16 cellular contexts compared by ENCODE assay signal in the genomic region with DNA sequence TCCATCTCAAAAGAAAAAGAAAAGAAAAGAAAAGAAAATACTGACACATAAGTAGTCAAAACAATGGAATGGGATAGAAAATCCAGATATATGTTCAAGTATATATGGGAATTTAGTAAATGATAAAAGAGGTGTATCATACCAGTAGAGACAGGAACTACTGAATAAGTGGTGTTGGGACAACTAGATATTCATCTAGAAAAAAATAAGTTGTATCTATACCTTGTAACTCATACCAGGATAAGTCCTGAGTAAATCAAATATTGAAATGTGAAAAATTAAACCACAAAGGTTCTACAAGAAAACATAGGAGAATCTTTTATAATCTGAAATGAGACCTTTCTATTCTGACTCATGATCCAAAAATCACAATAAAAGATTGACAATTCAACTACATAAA. TPM values are rescaled to one million over a fixed set of nuclear protein-coding genes. Genes with fewer than 3 reads are reported as not detected.
DNase-seq lines count a peak whose midpoint lies in the region; ATAC-seq and TF ChIP-seq lines count a peak whose summit lies in the region.
"Had no signal": no experiment of that assay in that cellular context is flagged by ENCODE, and none has a peak within 500 bp of the region (broad histone marks: within the 10 kb centered on the region; RNA-seq: fewer than 3 reads in every experiment).

No MANE protein-coding gene starts in this region.

- DNase-seq in activated T-cell treated with anti-CD3 and anti-CD28 coated beads, Interleukin-2, amount 50 U/mL, for 72 hours: no peak
- DNase-seq in activated T-cell treated with anti-CD3 and anti-CD28 coated beads, Interleukin-2, amount 50 U/mL, for 48 hours: no peak
- DNase-seq in PC-3 (peak; percentile 36), HT-29 (ENCODE audit: low spot score) (no peak), germinal center (ENCODE audit: low spot score) (no peak)
- DNase-seq: ACHN; BE2C; C1 segment of cervical spinal cord; Caco-2; CD4-positive, alpha-beta T cell; HCEC 1CT had no signal

- no peaks in the 10 kb centered on the region for H3K9me3 Mint-ChIP-seq in activated T-cell treated with anti-CD3 and anti-CD28 coated beads, Interleukin-2, amount 50 U/mL, for 72 hours
- H3K9me3 Mint-ChIP-seq in dendritic cell treated with granulocyte-macrophage colony-stimulating factor and Interleukin-4, amounts not matched to agents 40 ng/mL and 50 ng/mL, for 4 days: no peaks in the 10 kb centered on the region
- H3K9me3 Mint-ChIP-seq in stimulated activated memory B cell treated with anti-CD40 and anti-IgM and Interleukin-4, amounts not matched to agents 10 μg/mL and 1 μg/mL and 100 μg/mL, for 72 hours: no peaks in the 10 kb centered on the region
- H3K9me3 Mint-ChIP-seq: CD4-positive, alpha-beta T cell; IgD-negative memory B cell had no signal

- H3K4me1 Mint-ChIP-seq in activated T-cell treated with anti-CD3 and anti-CD28 coated beads, Interleukin-2, amount 50 U/mL, for 72 hours (ENCODE audit: low read depth): peaks cover 40% of the 10 kb centered on the region
- H3K4me1 Mint-ChIP-seq in dendritic cell treated with granulocyte-macrophage colony-stimulating factor and Interleukin-4, amounts not matched to agents 40 ng/mL and 50 ng/mL, for 4 days (ENCODE audit: low read depth): peaks cover 79% of the 10 kb centered on the region
- peaks cover 45% of the 10 kb centered on the region for H3K4me1 Mint-ChIP-seq in stimulated activated memory B cell treated with anti-CD40 and anti-IgM and Interleukin-4, amounts not matched to agents 10 μg/mL and 1 μg/mL and 100 μg/mL, for 72 hours

- H3K36me3 Mint-ChIP-seq in activated T-cell treated with anti-CD3 and anti-CD28 coated beads, Interleukin-2, amount 50 U/mL, for 72 hours (ENCODE audit: insufficient read depth in 2 of 2): peaks cover 0 to 2% of the 10 kb centered on the region in 2 donors
- H3K36me3 Mint-ChIP-seq in dendritic cell treated with granulocyte-macrophage colony-stimulating factor and Interleukin-4, amounts not matched to agents 40 ng/mL and 50 ng/mL, for 4 days (ENCODE audit: low read depth): peaks cover 74% of the 10 kb centered on the region
- H3K36me3 Mint-ChIP-seq in stimulated activated memory B cell treated with anti-CD40 and anti-IgM and Interleukin-4, amounts not matched to agents 10 μg/mL and 1 μg/mL and 100 μg/mL, for 72 hours: peaks cover 5% of the 10 kb centered on the region
- H3K36me3 Mint-ChIP-seq: IgD-negative memory B cell had no signal

- CTCF ChIA-PET in PC-3 (lab: Charles Lee): no interaction called here

- H3K27ac ChIP-seq in PC-3 (ENCODE audit: low read length): peak overlapping the region; percentile 80

- ATAC-seq in activated T-cell treated with anti-CD3 and anti-CD28 coated beads, Interleukin-2, amount 50 U/mL, for 72 hours (replicated peaks in 1 of 2): peak; percentile 70 to 82
- ATAC-seq in PC-3: peak; percentile 82
- ATAC-seq in stimulated activated memory B cell treated with anti-CD40 and anti-IgM and Interleukin-4, amounts not matched to agents 10 μg/mL and 1 μg/mL and 100 μg/mL, for 72 hours: no peak
- ATAC-seq: GM23338, HepG2 had no signal

- intact Hi-C loops in PC-3 (cut with micrococcal nuclease): loop anchor here (10.0 kb wide), 2 partner anchors 54 to 256 kb away; a partner anchor contains a TSS
- intact Hi-C loops in dendritic cell treated with granulocyte-macrophage colony-stimulating factor and Interleukin-4, amounts not matched to agents 40 ng/mL and 50 ng/mL, for 4 days (cut with micrococcal nuclease): no loop called here

- POLR2A ChIA-PET in PC-3 (lab: Charles Lee; ENCODE audit: unreplicated experiment): no interaction called here

- peak overlapping the region; percentile 31 for H3K27ac Mint-ChIP-seq in activated T-cell treated with anti-CD3 and anti-CD28 coated beads, Interleukin-2, amount 50 U/mL, for 72 hours
- H3K27ac Mint-ChIP-seq in dendritic cell treated with granulocyte-macrophage colony-stimulating factor and Interleukin-4, amounts not matched to agents 40 ng/mL and 50 ng/mL, for 4 days: peak overlapping the region; percentile 73
- peak overlapping the region; percentile 69 for H3K27ac Mint-ChIP-seq in stimulated activated memory B cell treated with anti-CD40 and anti-IgM and Interleukin-4, amounts not matched to agents 10 μg/mL and 1 μg/mL and 100 μg/mL, for 72 hours
- H3K27ac Mint-ChIP-seq: CD4-positive, alpha-beta T cell; GM23338 had no signal

- H3K4me1 ChIP-seq in PC-3 (ENCODE audit: insufficient read depth, low read length): peaks cover 17% of the 10 kb centered on the region
- H3K4me1 ChIP-seq: BE2C had no signal

- H4K20me1 ChIP-seq in PC-3 (ENCODE audit: low read length): no peaks in the 10 kb centered on the region

- H3K9ac ChIP-seq in PC-3 (ENCODE audit: low read length): peak overlapping the region; percentile 21; the same call in 1 of the 2 replicates

- H3K36me3 ChIP-seq in PC-3 (ENCODE audit: low read depth, low read length): no peaks in the 10 kb centered on the region
- H3K36me3 ChIP-seq: BE2C had no signal

- no peak overlapping the region; the same call in 1 of the 2 replicates for H3K4me3 ChIP-seq in PC-3 (ENCODE audit: low read length)
- H3K4me3 ChIP-seq: GM23338 had no signal

- H3F3A ChIP-seq in PC-3 (ENCODE audit: low read length, unreplicated experiment): no peaks in the 10 kb centered on the region

- BruUV-seq in PC-3 (replicated peaks; lab: Mats Ljungman, UMichigan): TSS peak; percentile 58

- H3K79me2 ChIP-seq in PC-3 (ENCODE audit: low read length): peaks cover 5% of the 10 kb centered on the region; the same call in 1 of the 2 replicates

- no peak for TF ChIP-seq CTCF in PC-3 (conservative IDR thresholded peaks at IDR 0.05; ENCODE audit: low read depth, low read length)

- no peaks in the 10 kb centered on the region for H3K27me3 Mint-ChIP-seq in activated T-cell treated with anti-CD3 and anti-CD28 coated beads, Interleukin-2, amount 50 U/mL, for 72 hours (ENCODE audit: low read depth)
- no peaks in the 10 kb centered on the region for H3K27me3 Mint-ChIP-seq in dendritic cell treated with granulocyte-macrophage colony-stimulating factor and Interleukin-4, amounts not matched to agents 40 ng/mL and 50 ng/mL, for 4 days
- H3K27me3 Mint-ChIP-seq in stimulated activated memory B cell treated with anti-CD40 and anti-IgM and Interleukin-4, amounts not matched to agents 10 μg/mL and 1 μg/mL and 100 μg/mL, for 72 hours: no peaks in the 10 kb centered on the region
- H3K27me3 Mint-ChIP-seq: IgD-negative memory B cell had no signal

- H3K9me3 ChIP-seq in PC-3 (ENCODE audit: low read length): no peaks in the 10 kb centered on the region
- H3K9me3 ChIP-seq: BE2C, Caco-2 had no signal

- no peak overlapping the region for H2AFZ ChIP-seq in PC-3 (ENCODE audit: low read length)
- H2AFZ ChIP-seq: GM23338 had no signal

- peak overlapping the region; percentile 62 for H3K4me2 ChIP-seq in PC-3 (ENCODE audit: low read length)
- H3K4me2 ChIP-seq: GM23338 had no signal

- H3K4me3 Mint-ChIP-seq in activated T-cell treated with anti-CD3 and anti-CD28 coated beads, Interleukin-2, amount 50 U/mL, for 72 hours: peak overlapping the region in 1 of 2 donors; percentile 5
- no peak overlapping the region for H3K4me3 Mint-ChIP-seq in dendritic cell treated with granulocyte-macrophage colony-stimulating factor and Interleukin-4, amounts not matched to agents 40 ng/mL and 50 ng/mL, for 4 days
- H3K4me3 Mint-ChIP-seq in stimulated activated memory B cell treated with anti-CD40 and anti-IgM and Interleukin-4, amounts not matched to agents 10 μg/mL and 1 μg/mL and 100 μg/mL, for 72 hours: no peak overlapping the region
- H3K4me3 Mint-ChIP-seq: CD4-positive, alpha-beta T cell; GM23338 had no signal

- no peaks in the 10 kb centered on the region for H3K27me3 ChIP-seq in PC-3 (ENCODE audit: low read length)
- H3K27me3 ChIP-seq: BE2C had no signal

- H3K9me2 ChIP-seq in PC-3 (replicated peaks; ENCODE audit: low read length): no peaks in the 10 kb centered on the region

RNA-seq across cellular contexts. Expression of a gene that starts 58.5 kb away (rescaled TPM):
- 10 to 100 TPM; 10.9 to 12.0 TPM for total RNA-seq in activated T-cell treated with anti-CD3 and anti-CD28 coated beads, Interleukin-2, amount 50 U/mL, for 72 hours
- 34.7 and 47.6 TPM in 2 replicates for total RNA-seq in PC-3 (2014; rRNA removed)
- total RNA-seq in HT-29 (2014; rRNA removed; shearing (Covaris generic)): 263 and 276 TPM in 2 replicates
